In the genomic region with DNA sequence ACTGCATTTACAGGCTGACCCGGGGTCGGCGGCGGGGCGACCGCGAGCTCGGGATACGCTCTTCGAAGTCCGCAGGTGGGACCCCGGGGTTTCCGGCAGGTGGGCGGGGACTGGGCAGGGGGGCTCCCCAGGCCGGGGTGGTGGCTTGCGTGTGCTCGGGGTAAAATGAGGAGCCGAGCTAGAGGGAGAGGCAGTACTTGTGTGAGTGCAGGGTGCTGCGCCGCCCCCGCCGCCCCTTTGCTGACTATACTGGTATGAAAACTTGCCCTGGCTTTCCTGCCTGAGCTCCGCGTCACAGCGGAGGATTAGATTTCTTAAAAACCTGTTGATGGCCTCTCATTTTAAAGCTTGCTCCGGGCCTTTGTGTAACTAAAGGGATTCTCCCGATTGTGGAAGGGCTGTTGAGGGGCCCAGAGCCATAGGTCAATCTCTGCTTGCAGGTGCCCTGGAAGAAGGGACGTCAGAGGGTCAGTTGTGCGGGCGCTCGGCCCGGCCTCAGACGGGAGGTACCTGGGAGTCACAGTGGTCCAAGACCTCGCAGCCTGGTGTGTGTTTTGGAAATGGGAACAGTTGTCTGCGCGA, we compare ENCODE assay signal across 8 cellular contexts. TPM values are rescaled to one million over a fixed set of nuclear protein-coding genes. Genes with fewer than 3 reads are reported as not detected.
DNase-seq lines count a peak whose midpoint lies in the region; ATAC-seq, FAIRE-seq and TF ChIP-seq lines count a peak whose summit lies in the region.

No MANE protein-coding gene starts in this region.

- TF ChIP-seq POLR2A in GM12892 (IDR thresholded peaks at IDR 0.05; ENCODE audit: low read depth, low read length): no peak

- peak; percentile 45 for ATAC-seq in HG02588 (IDR thresholded peaks at IDR 0.05; ENCODE audit: unreplicated experiment)
- peak; percentile 54 for ATAC-seq in activated B cell treated with CpG ODN at 0.5 μM for 24 hours (ENCODE audit: low read depth)

- no peak for TF ChIP-seq CTCF in activated B cell treated with CpG ODN at 0.5 μM for 24 hours (IDR thresholded peaks at IDR 0.05)

- H3K4me1 Mint-ChIP-seq in activated B cell treated with CpG ODN at 0.5 μM for 24 hours: peaks cover 41% of the 10 kb centered on the region

- peaks cover 14% of the 10 kb centered on the region for H3K36me3 Mint-ChIP-seq in activated B cell treated with CpG ODN at 0.5 μM for 24 hours (ENCODE audit: low read depth)

- DNase-seq in GM12892 (ENCODE audit: insufficient read length): peak; percentile 50
- peak; percentile 73 for DNase-seq in NCI-H1092 treated with DMSO at 0.1 percent for 48 hours (lab: John Stamatoyannopoulos, UW)
- no peak for DNase-seq in activated B cell treated with CpG ODN at 0.5 μM for 24 hours
- DNase-seq in caudate nucleus (lab: John Stamatoyannopoulos, UW): peak in 50 of 61 donors; percentile 20 to 78 (median 52)
- peak; percentile 77 for DNase-seq in islet precursor cell
- DNase-seq in stimulated activated CD4-positive, alpha-beta T cell treated with anti-CD3 and anti-CD28 coated beads, Interleukin-12 subunit alpha, Interleukin-12 subunit beta, amount 100 ng/mL, for 4 hours: peak; percentile 78
- DNase-seq in NCI-H446 treated with DMSO at 0.1 percent for 48 hours (lab: John Stamatoyannopoulos, UW): no peak

- intact Hi-C loops in activated B cell treated with CpG ODN at 0.5 μM for 24 hours (cut with micrococcal nuclease): loop anchor here (1.0 to 10.0 kb wide), 5 partner anchors 74 to 1939 kb away; a partner anchor contains a TSS

- CTCF ChIA-PET in activated B cell treated with CpG ODN at 0.5 μM for 24 hours (lab: Charles Lee): interaction anchor here (1.1 to 1.8 kb wide), 5 partner anchors 9 to 382 kb away, joined by 3 to 10 read pairs (median 3); no protein-coding TSS in a partner anchor

- peak overlapping the region; percentile 90 for H3K27ac Mint-ChIP-seq in activated B cell treated with CpG ODN at 0.5 μM for 24 hours

- POLR2A ChIA-PET in activated B cell treated with CpG ODN at 0.5 μM for 24 hours (lab: Charles Lee): interaction anchor here (0.6 to 2.0 kb wide), 11 partner anchors 9 to 712 kb away, joined by 3 to 19 read pairs (median 6); a partner anchor contains a TSS

- FAIRE-seq in GM12892 (lab: Jason Lieb, UNC): peak; percentile 27

- no peaks in the 10 kb centered on the region for H3K27me3 Mint-ChIP-seq in activated B cell treated with CpG ODN at 0.5 μM for 24 hours

- H3K27ac ChIP-seq in caudate nucleus (ENCODE audit: low read depth, low read length): peak overlapping the region; percentile 26

- no peaks in the 10 kb centered on the region for H3K9me3 Mint-ChIP-seq in activated B cell treated with CpG ODN at 0.5 μM for 24 hours

- peak overlapping the region; percentile 92 for H3K4me3 Mint-ChIP-seq in activated B cell treated with CpG ODN at 0.5 μM for 24 hours

RNA-seq across cellular contexts. Expression of a gene that starts 0.5 kb away (rescaled TPM):
- polyA plus RNA-seq in GM12892 (2012; ENCODE audit: missing spikeins): 27.7 TPM
- total RNA-seq in activated B cell treated with CpG ODN at 0.5 μM for 24 hours: 24.9 and 26.7 TPM in 2 replicates

RNA-seq across cellular contexts. Expression of a gene that starts 0.8 kb away (rescaled TPM):
- 1.1 TPM for polyA plus RNA-seq in GM12892 (2012; ENCODE audit: missing spikeins)
- 2.9 and 3.4 TPM in 2 replicates for total RNA-seq in activated B cell treated with CpG ODN at 0.5 μM for 24 hours

Comparison
In these comparisons a context has a peak if more than half of its experiments do, and no peak if none do; other contexts are left out.
1. DNase-seq: peak in GM12892 (single experiment), NCI-H1092 treated with DMSO at 0.1 percent for 48 hours (single experiment), caudate nucleus (50 of 61), islet precursor cell (single experiment) and stimulated activated CD4-positive, alpha-beta T cell treated with anti-CD3 and anti-CD28 coated beads, Interleukin-12 subunit alpha, Interleukin-12 subunit beta, amount 100 ng/mL, for 4 hours (single experiment); none in activated B cell treated with CpG ODN at 0.5 μM for 24 hours (single experiment) and NCI-H446 treated with DMSO at 0.1 percent for 48 hours (single experiment).